ENCODE assay signal across 24 cellular contexts in the genomic region with DNA sequence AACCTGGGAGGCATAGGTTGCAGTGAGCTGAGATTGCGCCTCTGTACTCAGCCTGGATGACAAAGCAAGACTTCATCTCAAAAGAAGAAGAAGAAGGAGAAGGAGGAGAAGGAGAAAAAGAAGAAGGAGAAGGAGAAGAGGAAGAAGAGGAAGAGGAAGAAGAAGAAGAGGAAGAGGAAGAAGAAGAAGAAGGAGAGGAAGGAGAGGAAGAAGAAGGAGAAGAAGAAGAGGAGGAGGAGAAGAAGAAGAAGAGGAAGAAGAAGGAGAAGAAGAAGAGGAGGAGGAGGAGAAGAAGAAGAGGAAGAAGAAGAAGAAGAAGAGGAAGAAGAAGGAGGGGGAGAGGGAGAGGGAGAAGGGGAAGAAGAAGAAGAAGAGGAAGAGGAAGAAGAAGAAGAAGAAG. TPM values are rescaled to one million over a fixed set of nuclear protein-coding genes. Genes with fewer than 3 reads are reported as not detected.
DNase-seq lines count a peak whose midpoint lies in the region; ATAC-seq and TF ChIP-seq lines count a peak whose summit lies in the region.
"Had no signal": no experiment of that assay in that cellular context is flagged by ENCODE, and none has a peak within 500 bp of the region (broad histone marks: within the 10 kb centered on the region; RNA-seq: fewer than 3 reads in every experiment).

No MANE protein-coding gene starts in this region.

- H3K9me3 Mint-ChIP-seq in activated CD8-positive, alpha-beta memory T cell treated with anti-CD3 and anti-CD28 coated beads, Interleukin-2, amount 10 ng/mL, durations not matched to agents 7 days and 5 days (ENCODE audit: low read depth), result no peaks in the 10 kb centered on the region
- no peaks in the 10 kb centered on the region for H3K9me3 Mint-ChIP-seq in activated T-helper 1 cell treated with anti-CD3 and anti-CD28 coated beads, Interleukin-12 subunit alpha, Interleukin-12 subunit beta, Interleukin-2, Interleukin-4 antibody, amounts not matched to agents 30 ng/mL and 10 ng/mL and 1 ng/mL, durations not matched to agents 14 hours and 24 hours and 36 hours
- H3K9me3 Mint-ChIP-seq in dendritic cell treated with granulocyte-macrophage colony-stimulating factor and Interleukin-4, amounts not matched to agents 40 ng/mL and 50 ng/mL, for 4 days, result peaks cover 19% of the 10 kb centered on the region
- H3K9me3 Mint-ChIP-seq in GM23338, result no peaks in the 10 kb centered on the region
- H3K9me3 Mint-ChIP-seq: CD4-positive, alpha-beta memory T cell; CD4-positive, CD25-positive, alpha-beta regulatory T cell; CD8-positive, alpha-beta memory T cell had no signal

- ATAC-seq in activated CD8-positive, alpha-beta memory T cell treated with anti-CD3 and anti-CD28 coated beads, Interleukin-2, amount 10 ng/mL, durations not matched to agents 7 days and 5 days, result no peak
- no peak for ATAC-seq in GM23338
- ATAC-seq: GM12878 had no signal

- H3K27ac Mint-ChIP-seq in activated CD8-positive, alpha-beta memory T cell treated with anti-CD3 and anti-CD28 coated beads, Interleukin-2, amount 10 ng/mL, durations not matched to agents 7 days and 5 days, result peak overlapping the region; percentile 24
- peak overlapping the region; percentile 50 for H3K27ac Mint-ChIP-seq in activated T-helper 1 cell treated with anti-CD3 and anti-CD28 coated beads, Interleukin-12 subunit alpha, Interleukin-12 subunit beta, Interleukin-2, Interleukin-4 antibody, amounts not matched to agents 30 ng/mL and 10 ng/mL and 1 ng/mL, durations not matched to agents 14 hours and 24 hours and 36 hours
- H3K27ac Mint-ChIP-seq in dendritic cell treated with granulocyte-macrophage colony-stimulating factor and Interleukin-4, amounts not matched to agents 40 ng/mL and 50 ng/mL, for 4 days, result peak overlapping the region; percentile 75
- H3K27ac Mint-ChIP-seq in GM23338, result no peak overlapping the region
- H3K27ac Mint-ChIP-seq: B cell; CD4-positive, alpha-beta memory T cell; CD8-positive, alpha-beta memory T cell had no signal

- no peaks in the 10 kb centered on the region for H3F3A ChIP-seq in GM23338 (replicated peaks; ENCODE audit: low read depth)

- CTCF ChIA-PET in activated CD8-positive, alpha-beta memory T cell treated with anti-CD3 and anti-CD28 coated beads, Interleukin-2, amount 10 ng/mL, durations not matched to agents 7 days and 5 days (lab: Charles Lee), result no interaction called here

- no peaks in the 10 kb centered on the region for H3K36me3 ChIP-seq in GM23338 (ENCODE audit: insufficient read depth)
- H3K36me3 ChIP-seq: BLaER1 treated with 17β-estradiol and CSF1 and Interleukin-3, amounts not matched to agents 10 nM and 100 nM had no signal

- DNase-seq in activated CD8-positive, alpha-beta memory T cell treated with anti-CD3 and anti-CD28 coated beads, Interleukin-2, amount 10 ng/mL, durations not matched to agents 7 days and 5 days, result no peak
- no peak for DNase-seq in activated CD8-positive, alpha-beta memory T cell treated with anti-CD3 and anti-CD28 coated beads for 24 hours
- no peak for DNase-seq in activated T-helper 1 cell treated with anti-CD3 and anti-CD28 coated beads, Interleukin-12 subunit alpha, Interleukin-12 subunit beta, Interleukin-2, Interleukin-4 antibody, amounts not matched to agents 30 ng/mL and 10 ng/mL and 1 ng/mL, durations not matched to agents 14 hours and 24 hours and 36 hours (ENCODE audit: low spot score)
- DNase-seq in GM23338 (ENCODE audit: low spot score), result no peak
- no peak for DNase-seq in GM19238 (ENCODE audit: insufficient read length, low spot score)
- DNase-seq: AML-193; CD4-positive, alpha-beta memory T cell; CD4-positive, CD25-positive, alpha-beta regulatory T cell; CD8-positive, alpha-beta memory T cell; COR-L47; DMS 273 treated with DMSO at 0.1 percent for 48 hours; DMS153; DMS53; DMS79; DND-41; EL; GDM1 had no signal

- H3K4me3 ChIP-seq in GM23338, result no peak overlapping the region
- H3K4me3 ChIP-seq: A549; BLaER1 treated with 17β-estradiol and CSF1 and Interleukin-3, amounts not matched to agents 10 nM and 100 nM; GM12878 had no signal

- H3K27me3 ChIP-seq in GM23338 (ENCODE audit: insufficient read depth), result no peaks in the 10 kb centered on the region
- H3K27me3 ChIP-seq: BLaER1 treated with 17β-estradiol and CSF1 and Interleukin-3, amounts not matched to agents 10 nM and 100 nM had no signal

- H3K4me1 ChIP-seq in GM23338 (ENCODE audit: insufficient read depth), result no peaks in the 10 kb centered on the region
- H3K4me1 ChIP-seq: BLaER1 treated with 17β-estradiol and CSF1 and Interleukin-3, amounts not matched to agents 10 nM and 100 nM had no signal

- H3K4me3 Mint-ChIP-seq in activated CD8-positive, alpha-beta memory T cell treated with anti-CD3 and anti-CD28 coated beads, Interleukin-2, amount 10 ng/mL, durations not matched to agents 7 days and 5 days, result no peak overlapping the region
- H3K4me3 Mint-ChIP-seq in activated T-helper 1 cell treated with anti-CD3 and anti-CD28 coated beads, Interleukin-12 subunit alpha, Interleukin-12 subunit beta, Interleukin-2, Interleukin-4 antibody, amounts not matched to agents 30 ng/mL and 10 ng/mL and 1 ng/mL, durations not matched to agents 14 hours and 24 hours and 36 hours, result no peak overlapping the region
- H3K4me3 Mint-ChIP-seq in dendritic cell treated with granulocyte-macrophage colony-stimulating factor and Interleukin-4, amounts not matched to agents 40 ng/mL and 50 ng/mL, for 4 days, result no peak overlapping the region
- no peak overlapping the region for H3K4me3 Mint-ChIP-seq in GM23338
- H3K4me3 Mint-ChIP-seq: B cell; CD4-positive, alpha-beta memory T cell; CD4-positive, CD25-positive, alpha-beta regulatory T cell; CD8-positive, alpha-beta memory T cell had no signal

- peaks cover 17% of the 10 kb centered on the region for H3K27me3 Mint-ChIP-seq in activated CD8-positive, alpha-beta memory T cell treated with anti-CD3 and anti-CD28 coated beads, Interleukin-2, amount 10 ng/mL, durations not matched to agents 7 days and 5 days
- peaks cover 2% of the 10 kb centered on the region for H3K27me3 Mint-ChIP-seq in activated T-helper 1 cell treated with anti-CD3 and anti-CD28 coated beads, Interleukin-12 subunit alpha, Interleukin-12 subunit beta, Interleukin-2, Interleukin-4 antibody, amounts not matched to agents 30 ng/mL and 10 ng/mL and 1 ng/mL, durations not matched to agents 14 hours and 24 hours and 36 hours (ENCODE audit: insufficient read depth)
- H3K27me3 Mint-ChIP-seq in dendritic cell treated with granulocyte-macrophage colony-stimulating factor and Interleukin-4, amounts not matched to agents 40 ng/mL and 50 ng/mL, for 4 days, result no peaks in the 10 kb centered on the region
- H3K27me3 Mint-ChIP-seq in GM23338 (ENCODE audit: insufficient read depth, low read depth, poor library complexity), result peaks cover 3% of the 10 kb centered on the region

- no peaks in the 10 kb centered on the region for H4K20me1 ChIP-seq in GM23338 (replicated peaks; ENCODE audit: insufficient read depth)
- H4K20me1 ChIP-seq: BLaER1 treated with 17β-estradiol and CSF1 and Interleukin-3, amounts not matched to agents 10 nM and 100 nM had no signal

- intact Hi-C loops in activated T-helper 1 cell treated with anti-CD3 and anti-CD28 coated beads, Interleukin-12 subunit alpha, Interleukin-12 subunit beta, Interleukin-2, Interleukin-4 antibody, amounts not matched to agents 30 ng/mL and 10 ng/mL and 1 ng/mL, durations not matched to agents 14 hours and 24 hours and 36 hours (cut with micrococcal nuclease), result no loop called here
- intact Hi-C loops in dendritic cell treated with granulocyte-macrophage colony-stimulating factor and Interleukin-4, amounts not matched to agents 40 ng/mL and 50 ng/mL, for 4 days (cut with micrococcal nuclease), result no loop called here

- no peaks in the 10 kb centered on the region for H3K4me1 Mint-ChIP-seq in activated CD8-positive, alpha-beta memory T cell treated with anti-CD3 and anti-CD28 coated beads, Interleukin-2, amount 10 ng/mL, durations not matched to agents 7 days and 5 days
- no peaks in the 10 kb centered on the region for H3K4me1 Mint-ChIP-seq in activated T-helper 1 cell treated with anti-CD3 and anti-CD28 coated beads, Interleukin-12 subunit alpha, Interleukin-12 subunit beta, Interleukin-2, Interleukin-4 antibody, amounts not matched to agents 30 ng/mL and 10 ng/mL and 1 ng/mL, durations not matched to agents 14 hours and 24 hours and 36 hours (ENCODE audit: low read depth)
- peaks cover 5% of the 10 kb centered on the region for H3K4me1 Mint-ChIP-seq in dendritic cell treated with granulocyte-macrophage colony-stimulating factor and Interleukin-4, amounts not matched to agents 40 ng/mL and 50 ng/mL, for 4 days (ENCODE audit: low read depth)
- peaks cover 5% of the 10 kb centered on the region; the same call in 1 of the 3 replicates for H3K4me1 Mint-ChIP-seq in GM23338
- H3K4me1 Mint-ChIP-seq: B cell; CD4-positive, alpha-beta memory T cell; CD4-positive, CD25-positive, alpha-beta regulatory T cell; CD8-positive, alpha-beta memory T cell had no signal

- no peak for TF ChIP-seq CTCF in GM23338 (conservative IDR thresholded peaks at IDR 0.05; ENCODE audit: low read depth in 2 of 2)

- H2AFZ ChIP-seq in GM23338, result no peak overlapping the region

- H3K9me2 ChIP-seq in GM23338 (ENCODE audit: insufficient read depth), result no peaks in the 10 kb centered on the region

- no peak overlapping the region for H3K4me2 ChIP-seq in GM23338
- H3K4me2 ChIP-seq: A549; BLaER1 treated with 17β-estradiol and CSF1 and Interleukin-3, amounts not matched to agents 10 nM and 100 nM had no signal

- no peaks in the 10 kb centered on the region for H3K36me3 Mint-ChIP-seq in activated CD8-positive, alpha-beta memory T cell treated with anti-CD3 and anti-CD28 coated beads, Interleukin-2, amount 10 ng/mL, durations not matched to agents 7 days and 5 days
- no peaks in the 10 kb centered on the region for H3K36me3 Mint-ChIP-seq in activated T-helper 1 cell treated with anti-CD3 and anti-CD28 coated beads, Interleukin-12 subunit alpha, Interleukin-12 subunit beta, Interleukin-2, Interleukin-4 antibody, amounts not matched to agents 30 ng/mL and 10 ng/mL and 1 ng/mL, durations not matched to agents 14 hours and 24 hours and 36 hours (ENCODE audit: low read depth)
- H3K36me3 Mint-ChIP-seq in dendritic cell treated with granulocyte-macrophage colony-stimulating factor and Interleukin-4, amounts not matched to agents 40 ng/mL and 50 ng/mL, for 4 days (ENCODE audit: low read depth), result peaks cover 6% of the 10 kb centered on the region
- H3K36me3 Mint-ChIP-seq in GM23338 (ENCODE audit: low read depth), result no peaks in the 10 kb centered on the region
- H3K36me3 Mint-ChIP-seq: CD4-positive, alpha-beta memory T cell; CD4-positive, CD25-positive, alpha-beta regulatory T cell; CD8-positive, alpha-beta memory T cell had no signal

- no peaks in the 10 kb centered on the region for H3K79me2 ChIP-seq in GM23338 (replicated peaks; ENCODE audit: insufficient read depth)

- H3K27ac ChIP-seq in GM23338 (ENCODE audit: low read depth), result no peak overlapping the region
- H3K27ac ChIP-seq: 22Rv1; BLaER1 treated with 17β-estradiol and CSF1 and Interleukin-3, amounts not matched to agents 10 nM and 100 nM; C4-2B had no signal

RNA-seq across cellular contexts. Expression of gene KRT8, which starts 12.9 kb away (rescaled TPM):
- under 1 TPM; 0.26 to 0.41 TPM for total RNA-seq in activated CD8-positive, alpha-beta memory T cell treated with anti-CD3 and anti-CD28 coated beads, Interleukin-2, amount 10 ng/mL, durations not matched to agents 7 days and 5 days
- total RNA-seq in activated T-helper 1 cell treated with anti-CD3 and anti-CD28 coated beads, Interleukin-12 subunit alpha, Interleukin-12 subunit beta, Interleukin-2, Interleukin-4 antibody, amounts not matched to agents 30 ng/mL and 10 ng/mL and 1 ng/mL, durations not matched to agents 14 hours and 24 hours and 36 hours, result 0.23 TPM in 1 of 2 replicates, not detected in the other
- 250 and 264 TPM in 2 replicates for total RNA-seq in GM23338 (2014; rRNA removed; shearing (Covaris generic))
- 322 and 338 TPM in 2 replicates for polyA plus RNA-seq in GM23338 (2016; fragmentation: Nextera tagmentation; extraction: Ambion mirVana)
- total RNA-seq: CD4-positive, CD25-positive, alpha-beta regulatory T cell had no signal

RNA-seq across cellular contexts. Expression of gene KRT18, which starts 31.1 kb away (rescaled TPM):
- under 1 TPM; 0.54 to 0.99 TPM for total RNA-seq in activated CD8-positive, alpha-beta memory T cell treated with anti-CD3 and anti-CD28 coated beads, Interleukin-2, amount 10 ng/mL, durations not matched to agents 7 days and 5 days
- 3.2 and 3.9 TPM in 2 replicates for total RNA-seq in activated T-helper 1 cell treated with anti-CD3 and anti-CD28 coated beads, Interleukin-12 subunit alpha, Interleukin-12 subunit beta, Interleukin-2, Interleukin-4 antibody, amounts not matched to agents 30 ng/mL and 10 ng/mL and 1 ng/mL, durations not matched to agents 14 hours and 24 hours and 36 hours
- total RNA-seq in GM23338 (2014; rRNA removed; shearing (Covaris generic)), result 537 and 552 TPM in 2 replicates
- polyA plus RNA-seq in GM23338 (2016; fragmentation: Nextera tagmentation; extraction: Ambion mirVana), result 1,013 and 1,049 TPM in 2 replicates

Comparison
In these comparisons a context has a peak if more than half of its experiments do, and no peak if none do; other contexts are left out.
1. RNA of gene KRT8, which starts 12.9 kb away (total RNA-seq): 250 to 264 TPM in GM23338; 0.26 to 0.41 TPM in activated CD8-positive, alpha-beta memory T cell treated with anti-CD3 and anti-CD28 coated beads, Interleukin-2, amount 10 ng/mL, durations not matched to agents 7 days and 5 days and 0.23 TPM in activated T-helper 1 cell treated with anti-CD3 and anti-CD28 coated beads, Interleukin-12 subunit alpha, Interleukin-12 subunit beta, Interleukin-2, Interleukin-4 antibody, amounts not matched to agents 30 ng/mL and 10 ng/mL and 1 ng/mL, durations not matched to agents 14 hours and 24 hours and 36 hours; every median in the first group is over 100 times any median in the second.
2. RNA of gene KRT18, which starts 31.1 kb away (total RNA-seq): 537 to 552 TPM in GM23338; 3.2 to 3.9 TPM in activated T-helper 1 cell treated with anti-CD3 and anti-CD28 coated beads, Interleukin-12 subunit alpha, Interleukin-12 subunit beta, Interleukin-2, Interleukin-4 antibody, amounts not matched to agents 30 ng/mL and 10 ng/mL and 1 ng/mL, durations not matched to agents 14 hours and 24 hours and 36 hours and 0.54 to 0.99 TPM in activated CD8-positive, alpha-beta memory T cell treated with anti-CD3 and anti-CD28 coated beads, Interleukin-2, amount 10 ng/mL, durations not matched to agents 7 days and 5 days; every median in the first group is over 100 times any median in the second.